Comparison of ENCODE assay signal across 8 cellular contexts in genomic region chr4:56976878-56977320, GRCh38. TPM values are rescaled to one million over a fixed set of nuclear protein-coding genes. Genes with fewer than 3 reads are reported as not detected.
DNase-seq lines count a peak whose midpoint lies in the region; ATAC-seq and TF ChIP-seq lines count a peak whose summit lies in the region.

No MANE protein-coding gene starts in this region.

- peaks cover 67% of the 10 kb centered on the region for H3K36me3 Mint-ChIP-seq in activated T-helper 2 cell treated with anti-CD3 and anti-CD28 coated beads, Interferon-gamma antibody, Interleukin-2, Interleukin-4, amounts not matched to agents 10 μg/mL and 5 μg/mL and 100 μg/mL, durations not matched to agents 14 hours and 24 hours and 36 hours (ENCODE audit: low read depth)

- peak overlapping the region; percentile 86 for H3K4me3 ChIP-seq in psoas muscle

- peaks cover 3% of the 10 kb centered on the region for H3K9me3 ChIP-seq in psoas muscle

- 0% methylated on average over 31 to 45 of the region's 45 CpGs for WGBS in psoas muscle, 3 donors

- DNase-seq in DMS 273 (lab: John Stamatoyannopoulos, UW; ENCODE audit: unreplicated experiment) (peak; percentile 64), DMS 273 treated with DMSO at 0.1 percent for 48 hours (lab: John Stamatoyannopoulos, UW) (no peak), NCI-H510A (lab: John Stamatoyannopoulos, UW) (peak; percentile 58), Right ventricle myocardium inferior (ENCODE audit: missing footprints) (peak; percentile 73), psoas muscle (no peak), Ammon's horn (ENCODE audit: low spot score) (no peak)
- DNase-seq in activated T-helper 2 cell treated with anti-CD3 and anti-CD28 coated beads, Interferon-gamma antibody, Interleukin-2, Interleukin-4, amounts not matched to agents 10 μg/mL and 5 μg/mL and 100 μg/mL, durations not matched to agents 14 hours and 24 hours and 36 hours (ENCODE audit: low spot score): peak; percentile 41

- TF ChIP-seq CTCF in psoas muscle (IDR thresholded peaks at IDR 0.05): peak; percentile 9

- H3K9me3 Mint-ChIP-seq in activated T-helper 2 cell treated with anti-CD3 and anti-CD28 coated beads, Interferon-gamma antibody, Interleukin-2, Interleukin-4, amounts not matched to agents 10 μg/mL and 5 μg/mL and 100 μg/mL, durations not matched to agents 14 hours and 24 hours and 36 hours: peaks cover 19% of the 10 kb centered on the region

- intact Hi-C loops in activated T-helper 2 cell treated with anti-CD3 and anti-CD28 coated beads, Interferon-gamma antibody, Interleukin-2, Interleukin-4, amounts not matched to agents 10 μg/mL and 5 μg/mL and 100 μg/mL, durations not matched to agents 14 hours and 24 hours and 36 hours (cut with micrococcal nuclease): loop anchor here (1.0 to 10.0 kb wide), 5 partner anchors 68 to 1030 kb away; partner anchors contain the start of genes AASDH, CEP135 and SRP72
- intact Hi-C loops in Right ventricle myocardium inferior (cut with DNase I): loop anchor here (1.0 to 5.0 kb wide), 2 partner anchors 70 to 125 kb away; partner anchors contain the start of gene REST
- intact Hi-C loops in psoas muscle (cut with DNase I): loop anchor here (5.0 to 10.0 kb wide), 2 partner anchors 62 to 70 kb away; partner anchors contain the start of gene REST (in 1 of the 2)

- no peaks in the 10 kb centered on the region for H3K27me3 ChIP-seq in psoas muscle (ENCODE audit: insufficient read depth in 3 of 3, low read length in 2 of 3)

- H3K4me3 Mint-ChIP-seq in activated T-helper 2 cell treated with anti-CD3 and anti-CD28 coated beads, Interferon-gamma antibody, Interleukin-2, Interleukin-4, amounts not matched to agents 10 μg/mL and 5 μg/mL and 100 μg/mL, durations not matched to agents 14 hours and 24 hours and 36 hours (ENCODE audit: low read depth): peak overlapping the region; percentile 100

- H3K4me1 ChIP-seq in psoas muscle: peaks cover 29% of the 10 kb centered on the region

- H3K36me3 ChIP-seq in psoas muscle (ENCODE audit: insufficient read depth in 1 of 2, low read depth in 1 of 2): peaks cover 12 to 24% of the 10 kb centered on the region in 2 donors

- H3K27ac ChIP-seq in psoas muscle: peak overlapping the region; percentile 88

- H3K27me3 Mint-ChIP-seq in activated T-helper 2 cell treated with anti-CD3 and anti-CD28 coated beads, Interferon-gamma antibody, Interleukin-2, Interleukin-4, amounts not matched to agents 10 μg/mL and 5 μg/mL and 100 μg/mL, durations not matched to agents 14 hours and 24 hours and 36 hours (ENCODE audit: low read depth): no peaks in the 10 kb centered on the region

- peak overlapping the region; percentile 100 for H3K27ac Mint-ChIP-seq in activated T-helper 2 cell treated with anti-CD3 and anti-CD28 coated beads, Interferon-gamma antibody, Interleukin-2, Interleukin-4, amounts not matched to agents 10 μg/mL and 5 μg/mL and 100 μg/mL, durations not matched to agents 14 hours and 24 hours and 36 hours

- peaks cover 36% of the 10 kb centered on the region for H3K4me1 Mint-ChIP-seq in activated T-helper 2 cell treated with anti-CD3 and anti-CD28 coated beads, Interferon-gamma antibody, Interleukin-2, Interleukin-4, amounts not matched to agents 10 μg/mL and 5 μg/mL and 100 μg/mL, durations not matched to agents 14 hours and 24 hours and 36 hours (ENCODE audit: low read depth)

- ATAC-seq in HG02588 (IDR thresholded peaks at IDR 0.05; ENCODE audit: unreplicated experiment) (peak; percentile 26), Right ventricle myocardium inferior (peak; percentile 17), psoas muscle (peak; percentile 31 to 48 (median 40))

RNA-seq across cellular contexts. Expression of gene NOA1, which starts 0.5 kb away (rescaled TPM):
- total RNA-seq in activated T-helper 2 cell treated with anti-CD3 and anti-CD28 coated beads, Interferon-gamma antibody, Interleukin-2, Interleukin-4, amounts not matched to agents 10 μg/mL and 5 μg/mL and 100 μg/mL, durations not matched to agents 14 hours and 24 hours and 36 hours: 16.5 and 18.1 TPM in 2 replicates
- total RNA-seq in Right ventricle myocardium inferior (11.5 TPM), psoas muscle (10 to 100 TPM; 11.3 to 19.9 (median 15.3) TPM)
- polyA plus RNA-seq in psoas muscle: 10 to 100 TPM; 14.3 to 16.8 (median 15.9) TPM

RNA-seq across cellular contexts. Expression of gene POLR2B, which starts 1.8 kb away (rescaled TPM):
- 153 and 155 TPM in 2 replicates for total RNA-seq in activated T-helper 2 cell treated with anti-CD3 and anti-CD28 coated beads, Interferon-gamma antibody, Interleukin-2, Interleukin-4, amounts not matched to agents 10 μg/mL and 5 μg/mL and 100 μg/mL, durations not matched to agents 14 hours and 24 hours and 36 hours
- total RNA-seq in Right ventricle myocardium inferior (69.1 TPM), psoas muscle (10 to 100 TPM; 64.9 to 79.5 (median 74.9) TPM)
- polyA plus RNA-seq in psoas muscle: 100 to 1,000 TPM in 1 of 3 donors, 10 to 100 TPM in 2; 37.1 to 111 (median 48.4) TPM

Comparison
In these comparisons a context has a peak if more than half of its experiments do, and no peak if none do; other contexts are left out.
1. DNase-seq: peak in DMS 273 (single experiment), NCI-H510A (single experiment), activated T-helper 2 cell treated with anti-CD3 and anti-CD28 coated beads, Interferon-gamma antibody, Interleukin-2, Interleukin-4, amounts not matched to agents 10 μg/mL and 5 μg/mL and 100 μg/mL, durations not matched to agents 14 hours and 24 hours and 36 hours (single experiment) and Right ventricle myocardium inferior (single experiment); none in DMS 273 treated with DMSO at 0.1 percent for 48 hours (single experiment), psoas muscle (0 of 2) and Ammon's horn (single experiment).
2. Peak in every context shown above with its lines, with median percentiles within 50 percentile points of each other: ATAC-seq.